In genomic region chr19:4061683-4062575, GRCh38 we compare ENCODE assay signal across 9 cellular contexts. TPM values are rescaled to one million over a fixed set of nuclear protein-coding genes. Genes with fewer than 3 reads are reported as not detected.
DNase-seq lines count a peak whose midpoint lies in the region; ATAC-seq, FAIRE-seq and TF ChIP-seq lines count a peak whose summit lies in the region.
"Had no signal": no experiment of that assay in that cellular context is flagged by ENCODE, and none has a peak within 500 bp of the region (broad histone marks: within the 10 kb centered on the region; RNA-seq: fewer than 3 reads in every experiment).

No MANE protein-coding gene starts in this region.

- peak overlapping the region; percentile 9 for H3K4me3 Mint-ChIP-seq in Caco-2 (ENCODE audit: unreplicated experiment)

- no peaks in the 10 kb centered on the region for H3K4me1 Mint-ChIP-seq in Caco-2 (ENCODE audit: low read depth, unreplicated experiment)

- H3K4me1 ChIP-seq in Caco-2 (peaks cover 47% of the 10 kb centered on the region), endothelial cell of umbilical vein (ENCODE audit: control insufficient read depth, extremely low read depth, insufficient read depth, low read length) (peaks cover 25% of the 10 kb centered on the region), prostate gland (replicated peaks) (peaks cover 54% of the 10 kb centered on the region)

- no peak overlapping the region for H3K27ac Mint-ChIP-seq in Caco-2 (ENCODE audit: unreplicated experiment)

- DNase-seq in Caco-2 (peak; percentile 81 to 87), NCI-H774 (lab: John Stamatoyannopoulos, UW) (peak; percentile 78), endothelial cell of umbilical vein (ENCODE audit: low read depth, low spot score) (no peak), prostate gland (ENCODE audit: low spot score) (peak; percentile 57), NCI-H2081 treated with DMSO at 0.1 percent for 48 hours (lab: John Stamatoyannopoulos, UW) (no peak), urothelium cell line (ENCODE audit: low spot score) (no peak)

- peaks cover 50% of the 10 kb centered on the region for H3K36me3 Mint-ChIP-seq in Caco-2 (ENCODE audit: insufficient read depth, unreplicated experiment)

- FAIRE-seq in endothelial cell of umbilical vein (lab: Jason Lieb, UNC), result no peak
- no peak for FAIRE-seq in urothelium cell line (lab: Jason Lieb, UNC)
- FAIRE-seq: endometrium had no signal

- no peaks in the 10 kb centered on the region for H3K9me3 ChIP-seq in Caco-2
- H3K9me3 ChIP-seq in endothelial cell of umbilical vein (replicated peaks; ENCODE audit: control insufficient read depth, insufficient read depth, low read length), result no peaks in the 10 kb centered on the region
- H3K9me3 ChIP-seq in prostate gland, result no peaks in the 10 kb centered on the region

- CTCF ChIA-PET in Caco-2 (lab: Charles Lee), result no interaction called here
- CTCF ChIA-PET in endothelial cell of umbilical vein (lab: Charles Lee), result no interaction called here

- BruUV-seq in Caco-2 (replicated peaks; lab: Mats Ljungman, UMichigan) (no TSS peak), endothelial cell of umbilical vein (replicated peaks; lab: Mats Ljungman, UMichigan) (no TSS peak)

- H3K9ac ChIP-seq in endothelial cell of umbilical vein (replicated peaks; ENCODE audit: extremely low read depth, insufficient read depth, low read length), result peak overlapping the region; percentile 22

- H3K4me3 ChIP-seq in Caco-2 (ENCODE audit: low read depth, low read length) (no peak overlapping the region), endothelial cell of umbilical vein (replicated peaks in 1 of 3; ENCODE audit: insufficient read depth in 1 of 3, low read depth in 1 of 3, low read length in 3 of 3) (peak overlapping the region in 1 of 3 experiments; percentile 15), prostate gland (peak overlapping the region; percentile 18 to 36)

- TF ChIP-seq CTCF in Caco-2 (IDR thresholded peaks at IDR 0.05; ENCODE audit: insufficient read depth in 1 of 2, low read depth in 1 of 2, low read length in 1 of 2, severe bottlenecking in 1 of 2, unreplicated experiment in 1 of 2) (no peak), endothelial cell of umbilical vein (IDR thresholded peaks at IDR 0.05; ENCODE audit: extremely low read depth in 1 of 2, insufficient read depth in 1 of 2, low read depth in 1 of 2, low read length in 2 of 2) (no peak), prostate gland (IDR thresholded peaks at IDR 0.05) (no peak)

- peak overlapping the region; percentile 23 for H3K27ac ChIP-seq in endothelial cell of umbilical vein (ENCODE audit: insufficient read depth, low read depth, low read length)
- H3K27ac ChIP-seq in prostate gland, result peak overlapping the region; percentile 98

- intact Hi-C loops in Caco-2 (cut with micrococcal nuclease; ENCODE audit: unreplicated experiment), result loop anchor here (10.0 kb wide), 1 partner anchor 77 kb away; the partner anchor contains the start of gene EEF2
- intact Hi-C loops in endothelial cell of umbilical vein (cut with micrococcal nuclease), result loop anchor here (5.0 kb wide), 1 partner anchor 55 kb away; the partner anchor contains the start of gene PIAS4
- intact Hi-C loops in prostate gland (cut with DNase I), result loop anchor here (1.0 to 5.0 kb wide), 2 partner anchors 47 to 60 kb away; partner anchors contain the start of gene MAP2K2

- no peaks in the 10 kb centered on the region for H4K20me1 ChIP-seq in endothelial cell of umbilical vein (replicated peaks; ENCODE audit: control insufficient read depth, extremely low read depth, insufficient read depth, low read length)

- H3K9me1 ChIP-seq in endothelial cell of umbilical vein (replicated peaks; ENCODE audit: control insufficient read depth, extremely low read depth, insufficient read depth, low read length), result no peaks in the 10 kb centered on the region

- H3K4me2 ChIP-seq in endothelial cell of umbilical vein (ENCODE audit: insufficient read depth, low read length), result peak overlapping the region; percentile 19

- no peaks in the 10 kb centered on the region for H3K9me3 Mint-ChIP-seq in Caco-2 (ENCODE audit: unreplicated experiment)

- WGBS in prostate gland, result 44% methylated on average over 39 of the region's 39 CpGs

- H3K27me3 Mint-ChIP-seq in Caco-2 (ENCODE audit: insufficient read depth, unreplicated experiment), result no peaks in the 10 kb centered on the region

- no peak for ATAC-seq in HG03135 (IDR thresholded peaks at IDR 0.05; ENCODE audit: unreplicated experiment)
- no peak for ATAC-seq in HG03108 (IDR thresholded peaks at IDR 0.05; ENCODE audit: unreplicated experiment)

- H3K27me3 ChIP-seq in Caco-2 (replicated peaks; ENCODE audit: control insufficient read depth, insufficient read depth, low read length) (no peaks in the 10 kb centered on the region), endothelial cell of umbilical vein (ENCODE audit: control insufficient read depth in 2 of 2, insufficient read depth in 2 of 2, low read length in 2 of 2) (no peaks in the 10 kb centered on the region), prostate gland (replicated peaks; ENCODE audit: insufficient read depth) (no peaks in the 10 kb centered on the region)

- no peak overlapping the region for H2AFZ ChIP-seq in endothelial cell of umbilical vein (ENCODE audit: low read depth, low read length)

- POLR2A ChIA-PET in Caco-2 (lab: Charles Lee), result no interaction called here
- POLR2A ChIA-PET in endothelial cell of umbilical vein (lab: Charles Lee), result no interaction called here

- dilution Hi-C loops in endothelial cell of umbilical vein (cut with MboI; ENCODE audit: extremely low pct_ligation_motif_present, low sequenced_read_pairs), result no loop called here

- TF ChIP-seq POLR2A in endothelial cell of umbilical vein (IDR thresholded peaks at IDR 0.05; ENCODE audit: low read depth, low read length) (no peak), prostate gland (IDR thresholded peaks at IDR 0.05) (no peak)

- H3K36me3 ChIP-seq in Caco-2 (ENCODE audit: control insufficient read depth, insufficient read depth, low read length) (no peaks in the 10 kb centered on the region; the same call in none of the 2 replicates), endothelial cell of umbilical vein (ENCODE audit: control insufficient read depth in 2 of 2, extremely low read depth in 1 of 2, insufficient read depth in 2 of 2, low read length in 2 of 2) (peaks cover 0 to 5% of the 10 kb centered on the region in 2 experiments), prostate gland (no peaks in the 10 kb centered on the region)

- peaks cover 84% of the 10 kb centered on the region for H3K79me2 ChIP-seq in endothelial cell of umbilical vein (ENCODE audit: control insufficient read depth, insufficient read depth, low read length)

TF ChIP-seq in endothelial cell of umbilical vein, 7 proteins besides CTCF, POLR2A, EP300 and RAD21:
- TF ChIP-seq POLR2AphosphoS5 (IDR thresholded peaks at IDR 0.05; ENCODE audit: insufficient read depth, low read depth, low read length) (no peak), GATA2 (IDR thresholded peaks at IDR 0.05; ENCODE audit: insufficient read depth, insufficient read length, low read depth, low read length) (no peak), MYC (IDR thresholded peaks at IDR 0.05; ENCODE audit: low read depth, low read length) (no peak), EZH2 (IDR thresholded peaks at IDR 0.05; ENCODE audit: borderline replicate concordance, low read depth, low read length, severe bottlenecking) (no peak), FOS (IDR thresholded peaks at IDR 0.05; ENCODE audit: borderline replicate concordance, insufficient read depth, low read length) (no peak), MAX (IDR thresholded peaks at IDR 0.05; ENCODE audit: insufficient read depth, insufficient read length) (no peak), JUN (IDR thresholded peaks at IDR 0.05; ENCODE audit: borderline replicate concordance, insufficient read depth, insufficient read length, low read depth) (no peak)

RNA-seq across cellular contexts. Expression of gene ZBTB7A, which starts 4.8 kb away (rescaled TPM):
- total RNA-seq in Caco-2 (2022) (11.9 and 14.7 TPM in 2 replicates), endothelial cell of umbilical vein (28.0 and 29.0 TPM in 2 replicates), prostate gland (10 to 100 TPM; 77.1 to 87.3 TPM)
- polyA plus RNA-seq in endothelial cell of umbilical vein, result 8.2 and 10.8 TPM in 2 replicates
- 4.3 and 5.6 TPM in 2 replicates for polyA plus RNA-seq in endothelial cell of umbilical vein (2011; cell fraction: cytosol; rRNA removed)
- 9.1 and 9.6 TPM in 2 replicates for polyA plus RNA-seq in endothelial cell of umbilical vein (2011; cell fraction: nucleus; rRNA removed)
- 7.5 and 10.9 TPM in 2 replicates for polyA plus RNA-seq in endothelial cell of umbilical vein (2012)
- polyA minus RNA-seq in endothelial cell of umbilical vein, result 8.1 and 8.8 TPM in 2 replicates
- 21.4 TPM for polyA minus RNA-seq in endothelial cell of umbilical vein (2011; cell fraction: cytosol; rRNA and poly(A)+ RNA removed)
- 4.8 and 13.9 TPM in 2 replicates for polyA minus RNA-seq in endothelial cell of umbilical vein (2011; cell fraction: nucleus; rRNA and poly(A)+ RNA removed)

RNA-seq across cellular contexts. Expression of gene PIAS4, which starts 54.4 kb away (rescaled TPM):
- total RNA-seq in Caco-2 (2022), result 43.3 and 45.7 TPM in 2 replicates
- 46.2 and 47.2 TPM in 2 replicates for total RNA-seq in endothelial cell of umbilical vein
- 23.6 and 26.2 TPM in 2 replicates for polyA plus RNA-seq in endothelial cell of umbilical vein
- polyA plus RNA-seq in endothelial cell of umbilical vein (2011; cell fraction: cytosol; rRNA removed), result 15.6 and 16.7 TPM in 2 replicates
- polyA plus RNA-seq in endothelial cell of umbilical vein (2011; cell fraction: nucleus; rRNA removed), result 21.2 and 24.9 TPM in 2 replicates
- 30.3 and 39.4 TPM in 2 replicates for polyA plus RNA-seq in endothelial cell of umbilical vein (2012)
- 18.0 and 24.4 TPM in 2 replicates for polyA minus RNA-seq in endothelial cell of umbilical vein
- polyA minus RNA-seq in endothelial cell of umbilical vein (2011; cell fraction: cytosol; rRNA and poly(A)+ RNA removed), result 6.8 TPM
- polyA minus RNA-seq in endothelial cell of umbilical vein (2011; cell fraction: nucleus; rRNA and poly(A)+ RNA removed), result 22.9 and 35.4 TPM in 2 replicates
- total RNA-seq in prostate gland, result 10 to 100 TPM; 25.3 to 70.0 TPM

Comparison
In these comparisons a context has a peak if more than half of its experiments do, and no peak if none do; other contexts are left out.
1. DNase-seq: peak in Caco-2 (2 of 2), NCI-H774 (single experiment) and prostate gland (single experiment); none in endothelial cell of umbilical vein (single experiment), NCI-H2081 treated with DMSO at 0.1 percent for 48 hours (single experiment) and urothelium cell line (single experiment).